Comparison of ENCODE assay signal across 26 cellular contexts in genomic region chr4:147855670-147856069, GRCh38.
DNase-seq lines count a peak whose midpoint lies in the region; ATAC-seq, FAIRE-seq and TF ChIP-seq lines count a peak whose summit lies in the region.
"Had no signal": no experiment of that assay in that cellular context is flagged by ENCODE, and none has a peak within 500 bp of the region (broad histone marks: within the 10 kb centered on the region; RNA-seq: fewer than 3 reads in every experiment).

No MANE protein-coding gene starts in this region.

- 20 to 21% methylated on average over 1 of the region's 1 CpG for WGBS in testis, 2 donors

- peak overlapping the region; percentile 80 for H3K27ac Mint-ChIP-seq in dendritic cell treated with granulocyte-macrophage colony-stimulating factor and Interleukin-4, amounts not matched to agents 40 ng/mL and 50 ng/mL, for 4 days
- H3K27ac Mint-ChIP-seq: activated naive CD8-positive, alpha-beta T cell treated with anti-CD3 and anti-CD28 coated beads, Interleukin-2, amount 50 U/mL, for 24 hours; T-helper 2 cell treated with Interferon-gamma antibody and Interleukin-4, amounts not matched to agents 5 μg/mL and 100 μg/mL, for 36 hours had no signal

- intact Hi-C loops in dendritic cell treated with granulocyte-macrophage colony-stimulating factor and Interleukin-4, amounts not matched to agents 40 ng/mL and 50 ng/mL, for 4 days (cut with micrococcal nuclease), result loop anchor here (1.0 kb wide), 1 partner anchor 8 kb away; no protein-coding TSS in a partner anchor
- intact Hi-C loops in lower lobe of right lung (cut with DNase I) (no loop called here), testis (cut with DNase I; ENCODE audit: low total_unique reads) (no loop called here)

- H3K4me1 ChIP-seq in lower lobe of right lung (peaks cover 10% of the 10 kb centered on the region), testis (peaks cover 48% of the 10 kb centered on the region)
- H3K4me1 ChIP-seq: breast epithelium had no signal

- H3K4me3 Mint-ChIP-seq in dendritic cell treated with granulocyte-macrophage colony-stimulating factor and Interleukin-4, amounts not matched to agents 40 ng/mL and 50 ng/mL, for 4 days, result no peak overlapping the region
- H3K4me3 Mint-ChIP-seq: activated naive CD8-positive, alpha-beta T cell treated with anti-CD3 and anti-CD28 coated beads, Interleukin-2, amount 50 U/mL, for 24 hours; T-helper 2 cell treated with Interferon-gamma antibody and Interleukin-4, amounts not matched to agents 5 μg/mL and 100 μg/mL, for 36 hours had no signal

- no peak overlapping the region for H3K4me3 ChIP-seq in lower lobe of right lung
- no peak overlapping the region for H3K4me3 ChIP-seq in testis
- H3K4me3 ChIP-seq in foreskin fibroblast (ENCODE audit: low read depth in 1 of 2, low read length in 2 of 2), result no peak overlapping the region
- H3K4me3 ChIP-seq: breast epithelium, MG63, SK-N-MC, spleen, upper lobe of left lung had no signal

- H3K9me3 ChIP-seq in lower lobe of right lung (no peaks in the 10 kb centered on the region), testis (no peaks in the 10 kb centered on the region)
- H3K9me3 ChIP-seq: breast epithelium, MG63, neutrophil, spleen, upper lobe of left lung had no signal

- H3K9me3 Mint-ChIP-seq in dendritic cell treated with granulocyte-macrophage colony-stimulating factor and Interleukin-4, amounts not matched to agents 40 ng/mL and 50 ng/mL, for 4 days, result no peaks in the 10 kb centered on the region
- H3K9me3 Mint-ChIP-seq: activated naive CD8-positive, alpha-beta T cell treated with anti-CD3 and anti-CD28 coated beads, Interleukin-2, amount 50 U/mL, for 24 hours; T-helper 2 cell treated with Interferon-gamma antibody and Interleukin-4, amounts not matched to agents 5 μg/mL and 100 μg/mL, for 36 hours had no signal

- FAIRE-seq in RCC 7860 (lab: Jason Lieb, UNC), result no peak

- H3K4me1 Mint-ChIP-seq in dendritic cell treated with granulocyte-macrophage colony-stimulating factor and Interleukin-4, amounts not matched to agents 40 ng/mL and 50 ng/mL, for 4 days (ENCODE audit: low read depth), result peaks cover 31% of the 10 kb centered on the region
- H3K4me1 Mint-ChIP-seq: activated naive CD8-positive, alpha-beta T cell treated with anti-CD3 and anti-CD28 coated beads, Interleukin-2, amount 50 U/mL, for 24 hours had no signal

- no peaks in the 10 kb centered on the region for H3K27me3 Mint-ChIP-seq in dendritic cell treated with granulocyte-macrophage colony-stimulating factor and Interleukin-4, amounts not matched to agents 40 ng/mL and 50 ng/mL, for 4 days
- H3K27me3 Mint-ChIP-seq: activated naive CD8-positive, alpha-beta T cell treated with anti-CD3 and anti-CD28 coated beads, Interleukin-2, amount 50 U/mL, for 24 hours had no signal

- peak overlapping the region; percentile 39 for H3K27ac ChIP-seq in lower lobe of right lung
- H3K27ac ChIP-seq in testis, result peak overlapping the region; percentile 90 to 92
- no peak overlapping the region for H3K27ac ChIP-seq in caudate nucleus (ENCODE audit: low read depth, low read length)
- H3K27ac ChIP-seq: neutrophil, SK-N-MC, upper lobe of left lung, WERI-Rb-1 had no signal

- ATAC-seq in lower lobe of right lung (peak in 1 of 2 donors; percentile 56), HG02571 (IDR thresholded peaks at IDR 0.05; ENCODE audit: unreplicated experiment) (no peak)
- ATAC-seq: activated naive CD8-positive, alpha-beta T cell treated with anti-CD3 and anti-CD28 coated beads, Interleukin-2, amount 50 U/mL, for 24 hours had no signal

- H3K27me3 ChIP-seq in lower lobe of right lung (ENCODE audit: low read depth) (no peaks in the 10 kb centered on the region), testis (no peaks in the 10 kb centered on the region)
- H3K27me3 ChIP-seq: breast epithelium, MG63, neutrophil, spleen, upper lobe of left lung had no signal

- no peaks in the 10 kb centered on the region for H3K36me3 ChIP-seq in lower lobe of right lung
- H3K36me3 ChIP-seq in testis (ENCODE audit: low read depth, missing control alignments), result no peaks in the 10 kb centered on the region
- H3K36me3 ChIP-seq: breast epithelium, neutrophil had no signal

- TF ChIP-seq POLR2A in testis (IDR thresholded peaks at IDR 0.05), result no peak

- peaks cover 69% of the 10 kb centered on the region for H3K36me3 Mint-ChIP-seq in dendritic cell treated with granulocyte-macrophage colony-stimulating factor and Interleukin-4, amounts not matched to agents 40 ng/mL and 50 ng/mL, for 4 days (ENCODE audit: low read depth)

- DNase-seq in MV-4-11 (lab: John Stamatoyannopoulos, UW) (peak; percentile 39), lower lobe of right lung (no peak), testis (peak; percentile 74), RCC 7860 (ENCODE audit: low spot score) (no peak), caudate nucleus (lab: John Stamatoyannopoulos, UW) (no peak), foreskin fibroblast (no peak)
- DNase-seq: activated CD4-positive, alpha-beta T cell treated with anti-CD3 and anti-CD28 coated beads, Interleukin-2, amount 50 U/mL, for 4 hours; activated effector memory CD4-positive, alpha-beta T cell treated with anti-CD3 and anti-CD28 coated beads, Interleukin-2, amount 50 U/mL, for 16 hours; activated naive CD8-positive, alpha-beta T cell treated with anti-CD3 and anti-CD28 coated beads, Interleukin-2, amount 50 U/mL, for 24 hours; Calu3; hypothalamus; islet precursor cell; MG63; NCI-H1436 treated with DMSO at 0.1 percent for 48 hours; NCI-H524; spleen; stimulated activated CD4-positive, alpha-beta T cell treated with anti-CD3 and anti-CD28 coated beads, Interleukin-4, amount 100 ng/mL, for 24 hours; stimulated activated naive CD4-positive, alpha-beta T cell treated with Interleukin-2 at 50 U/mL for 16 hours; upper lobe of left lung; WERI-Rb-1 had no signal

- TF ChIP-seq CTCF in lower lobe of right lung (IDR thresholded peaks at IDR 0.05) (no peak), testis (IDR thresholded peaks at IDR 0.05) (no peak), foreskin fibroblast (IDR thresholded peaks at IDR 0.05; ENCODE audit: low read depth, low read length) (no peak)

Comparison
In these comparisons a context has a peak if more than half of its experiments do, and no peak if none do; other contexts are left out.
1. DNase-seq: peak in MV-4-11 (single experiment) and testis (single experiment); none in lower lobe of right lung (single experiment), RCC 7860 (single experiment), caudate nucleus (0 of 61) and foreskin fibroblast (0 of 2).